Comparison of ENCODE assay signal across 10 cellular contexts in genomic region chr1:16648250-16648649, GRCh38. TPM values are rescaled to one million over a fixed set of nuclear protein-coding genes. Genes with fewer than 3 reads are reported as not detected.
DNase-seq lines count a peak whose midpoint lies in the region; ATAC-seq and TF ChIP-seq lines count a peak whose summit lies in the region.
"Not testable (repeated sequence)": the region's sequence is repeated elsewhere in the genome, so short reads cannot be mapped to it uniquely, and the experiment has no call there.
"Had no signal": no experiment of that assay in that cellular context is flagged by ENCODE, and none has a peak within 500 bp of the region (broad histone marks: within the 10 kb centered on the region; RNA-seq: fewer than 3 reads in every experiment).

No MANE protein-coding gene starts in this region.

- not testable (repeated sequence) for TF ChIP-seq CTCF in H9 (conservative IDR thresholded peaks at IDR 0.05); breast epithelium (IDR thresholded peaks at IDR 0.05); heart right ventricle (IDR thresholded peaks at IDR 0.05); right lobe of liver (IDR thresholded peaks at IDR 0.05)

- not testable (repeated sequence) for H3K4ac ChIP-seq in H9 (ENCODE audit: low read depth, low read length)

- H3K23ac ChIP-seq in H9 (ENCODE audit: insufficient read length, low read depth, low read length): not testable (repeated sequence)

- H4K91ac ChIP-seq in H9 (ENCODE audit: insufficient read length, low read depth, low read length): not testable (repeated sequence)

- not testable (repeated sequence) for H2BK120ac ChIP-seq in H9 (ENCODE audit: low read depth, low read length, poor library complexity, severe bottlenecking)

- DNase-seq in H9 (peak; percentile 30), heart right ventricle (peak; percentile 2 to 8), right lobe of liver (peak in 2 of 3 donors; percentile 16 to 54), posterior vena cava (ENCODE audit: low spot score) (peak; percentile 25)
- peak; percentile 9 for DNase-seq in activated CD8-positive, alpha-beta memory T cell treated with anti-CD3 and anti-CD28 coated beads, Interleukin-2, amount 50 U/mL, for 4 hours
- DNase-seq in breast epithelium (ENCODE audit: low spot score in 2 of 2); stimulated activated effector memory CD8-positive, alpha-beta T cell treated with anti-CD3 and anti-CD28 coated beads, Interleukin-12 subunit alpha, Interleukin-12 subunit beta, amount 100 ng/mL, for 72 hours (ENCODE audit: low spot score in 2 of 2): not testable (repeated sequence)

- not testable (repeated sequence) for H3K4me1 ChIP-seq in H9 (ENCODE audit: insufficient read depth, low read length)
- H3K4me1 ChIP-seq in breast epithelium: peaks cover 9 to 13% of the 10 kb centered on the region in 2 donors
- peaks cover 7 to 21% (median 17%) of the 10 kb centered on the region in 9 donors for H3K4me1 ChIP-seq in heart right ventricle
- peaks cover 0 to 16% (median 4%) of the 10 kb centered on the region in 4 donors for H3K4me1 ChIP-seq in right lobe of liver

- not testable (repeated sequence) for H3K27ac ChIP-seq in H9 (ENCODE audit: insufficient read length, low read depth, low read length); breast epithelium; heart right ventricle; right lobe of liver

- H3K9ac ChIP-seq in H9 (ENCODE audit: extremely low read depth, insufficient read length, low read length): not testable (repeated sequence)

- not testable (repeated sequence) for H3K27me3 ChIP-seq in H9 (ENCODE audit: insufficient read depth, low read length); breast epithelium; right lobe of liver
- peaks cover 0 to 35% (median 18%) of the 10 kb centered on the region in 7 donors for H3K27me3 ChIP-seq in heart right ventricle

- not testable (repeated sequence) for H2BK12ac ChIP-seq in H9 (ENCODE audit: insufficient read length, low read depth, low read length)

- H3K27me3 Mint-ChIP-seq in H9 (ENCODE audit: low read depth): peaks cover 28% of the 10 kb centered on the region

- TF ChIP-seq POLR2A in breast epithelium (IDR thresholded peaks at IDR 0.05); right lobe of liver (IDR thresholded peaks at IDR 0.05): not testable (repeated sequence)

- H3K4me3 ChIP-seq in breast epithelium (peak overlapping the region in 2 of 3 donors; percentile 45 to 64), heart right ventricle (peak overlapping the region in 3 of 10 donors; percentile 12 to 31 (median 13))
- not testable (repeated sequence) for H3K4me3 ChIP-seq in right lobe of liver

- not testable (repeated sequence) for H3K4me2 ChIP-seq in H9 (ENCODE audit: insufficient read depth, insufficient read length, low read length)

- H2BK5ac ChIP-seq in H9 (ENCODE audit: insufficient read length, low read length): not testable (repeated sequence)

- H2AFZ ChIP-seq in H9 (ENCODE audit: low read length): not testable (repeated sequence)

- H4K8ac ChIP-seq in H9 (replicated peaks; ENCODE audit: insufficient read length, low read depth, low read length): not testable (repeated sequence)

- not testable (repeated sequence) for H2AK5ac ChIP-seq in H9 (ENCODE audit: insufficient read length, low read length)

- H3K9me3 Mint-ChIP-seq in H9; stimulated activated effector memory CD8-positive, alpha-beta T cell treated with anti-CD3 and anti-CD28 coated beads, Interleukin-12 subunit alpha, Interleukin-12 subunit beta, amount 100 ng/mL, for 72 hours: not testable (repeated sequence)

- not testable (repeated sequence) for H3K4me1 Mint-ChIP-seq in H9; stimulated activated effector memory CD8-positive, alpha-beta T cell treated with anti-CD3 and anti-CD28 coated beads, Interleukin-12 subunit alpha, Interleukin-12 subunit beta, amount 100 ng/mL, for 72 hours

- H3K9me3 ChIP-seq in H9 (ENCODE audit: control insufficient read depth, low read depth, low read length); breast epithelium; heart right ventricle; right lobe of liver: not testable (repeated sequence)

- H3K27ac Mint-ChIP-seq in H9; stimulated activated effector memory CD8-positive, alpha-beta T cell treated with anti-CD3 and anti-CD28 coated beads, Interleukin-12 subunit alpha, Interleukin-12 subunit beta, amount 100 ng/mL, for 72 hours: not testable (repeated sequence)

- H3K14ac ChIP-seq in H9 (ENCODE audit: insufficient read depth, low read length): not testable (repeated sequence)

- H4K20me1 ChIP-seq in H9 (ENCODE audit: control insufficient read depth, insufficient read depth, insufficient read length): not testable (repeated sequence)

- intact Hi-C loops in breast epithelium (cut with DNase I; ENCODE audit: low total_unique reads); heart right ventricle (cut with DNase I); right lobe of liver (cut with DNase I); posterior vena cava (cut with DNase I): not testable (repeated sequence)

- peak overlapping the region in 1 of 2 experiments; percentile 37; a peak in 2 of 5 replicates for H3K4me3 Mint-ChIP-seq in H9
- peak overlapping the region; percentile 20 for H3K4me3 Mint-ChIP-seq in stimulated activated effector memory CD8-positive, alpha-beta T cell treated with anti-CD3 and anti-CD28 coated beads, Interleukin-12 subunit alpha, Interleukin-12 subunit beta, amount 100 ng/mL, for 72 hours

- not testable (repeated sequence) for H3K36me3 Mint-ChIP-seq in H9 (ENCODE audit: insufficient read depth in 1 of 3, low read depth in 3 of 3); stimulated activated effector memory CD8-positive, alpha-beta T cell treated with anti-CD3 and anti-CD28 coated beads, Interleukin-12 subunit alpha, Interleukin-12 subunit beta, amount 100 ng/mL, for 72 hours

- H3K79me1 ChIP-seq in H9 (ENCODE audit: insufficient read depth, low read depth, low read length, poor library complexity, severe bottlenecking): not testable (repeated sequence)

- not testable (repeated sequence) for H2BK20ac ChIP-seq in H9 (ENCODE audit: low read depth, low read length, poor library complexity, severe bottlenecking)

- not testable (repeated sequence) for H3K36me3 ChIP-seq in breast epithelium, heart right ventricle
- peaks cover 0 to 11% (median 0%) of the 10 kb centered on the region in 4 donors for H3K36me3 ChIP-seq in right lobe of liver

- not testable (repeated sequence) for ATAC-seq in heart right ventricle; right lobe of liver; stimulated activated effector memory CD8-positive, alpha-beta T cell treated with anti-CD3 and anti-CD28 coated beads, Interleukin-12 subunit alpha, Interleukin-12 subunit beta, amount 100 ng/mL, for 72 hours

- H3K56ac ChIP-seq in H9 (ENCODE audit: insufficient read length, low read depth, low read length): not testable (repeated sequence)

- no CpG with 5 or more reads among the region's 32 CpGs for WGBS in H9 (ENCODE audit: extremely low coverage, insufficient read length, low lambda C conversion rate)
- 15 to 19% methylated on average over 25 to 27 of the region's 32 CpGs for WGBS in heart right ventricle, 2 donors
- no CpG with 5 or more reads among the region's 32 CpGs for WGBS in right lobe of liver (ENCODE audit: insufficient coverage, low coverage, low lambda C conversion rate, missing lambda C conversion rate)

- H2BK15ac ChIP-seq in H9 (ENCODE audit: low read depth, low read length): not testable (repeated sequence)

- not testable (repeated sequence) for H3K18ac ChIP-seq in H9 (ENCODE audit: insufficient read length, low read depth, low read length)

- not testable (repeated sequence) for H4K5ac ChIP-seq in H9 (ENCODE audit: insufficient read length, low read depth, low read length)

- not testable (repeated sequence) for H3T11ph ChIP-seq in H9 (ENCODE audit: low read length)

- H3K79me2 ChIP-seq in H9 (ENCODE audit: insufficient read depth, low read length): not testable (repeated sequence)

- peaks cover 14% of the 10 kb centered on the region for H3K23me2 ChIP-seq in H9 (ENCODE audit: insufficient read length, low read depth, low read length, poor library complexity, severe bottlenecking)

RNA-seq across cellular contexts. Expression of gene RNU1-3, which starts 18.5 kb away (rescaled TPM):
- total RNA-seq in H9 (2021): 1,874 and 2,051 TPM in 2 replicates
- total RNA-seq in breast epithelium: under 1 TPM; under 0.01 TPM
- 1,000 to 10,000 TPM in 8 of 10 donors, 100 to 1,000 TPM in 2; 635 to 5,242 (median 1,949) TPM for total RNA-seq in heart right ventricle
- not detected for polyA plus RNA-seq in heart right ventricle
- 1,000 to 10,000 TPM in 3 of 6 experiments, 100 to 1,000 TPM in 1, under 1 TPM in 2; under 0.01 to 3,377 (median 977) TPM for total RNA-seq in right lobe of liver
- total RNA-seq in posterior vena cava: over 10,000 TPM; 12,584 to 18,986 TPM
- polyA plus RNA-seq: adrenal gland, hepatocyte, small intestine had no signal

RNA-seq across cellular contexts. Expression of gene NBPF1, which starts 34.9 kb away (rescaled TPM):
- total RNA-seq in H9 (2021): 27.7 and 29.3 TPM in 2 replicates
- total RNA-seq in breast epithelium: 10 to 100 TPM; 36.7 to 53.9 (median 42.7) TPM
- 10 to 100 TPM in 7 of 10 donors, 1 to 10 TPM in 3; 6.0 to 15.2 (median 12.2) TPM for total RNA-seq in heart right ventricle
- 1 to 10 TPM; 2.8 to 5.6 TPM for polyA plus RNA-seq in heart right ventricle
- total RNA-seq in right lobe of liver: 10 to 100 TPM; 22.7 to 30.7 (median 24.1) TPM
- total RNA-seq in posterior vena cava: 10 to 100 TPM; 28.9 to 63.0 TPM
